In the genomic region with DNA sequence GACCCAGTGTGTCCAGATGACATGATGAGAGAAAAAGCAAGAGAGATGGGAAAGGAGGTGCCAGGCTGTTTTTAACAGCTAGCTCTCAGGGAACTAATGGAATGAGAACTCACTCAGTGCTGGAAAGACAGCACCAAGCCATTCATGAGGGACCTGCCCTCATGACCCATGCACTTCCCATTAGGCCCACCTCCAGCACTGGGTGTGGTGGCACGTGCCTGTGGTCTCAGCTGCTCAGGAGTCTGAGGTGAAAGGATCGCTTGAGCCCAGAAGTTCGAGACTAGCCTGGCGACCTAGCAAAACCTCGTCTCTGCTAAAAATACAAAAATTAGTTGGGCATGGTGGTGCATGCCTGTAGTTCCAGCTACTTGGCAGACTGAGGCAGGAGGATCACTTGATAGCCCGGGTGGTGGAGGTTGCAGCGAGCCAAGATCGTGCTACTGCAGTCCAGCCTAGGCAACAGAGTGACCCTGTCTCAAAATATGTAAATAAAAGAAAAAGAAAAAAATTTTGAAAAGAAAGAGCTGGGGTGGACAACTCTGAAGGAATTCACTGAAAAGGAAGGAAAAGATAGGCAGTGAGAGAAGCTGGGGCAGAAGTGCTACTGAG, we compare ENCODE assay signal across 19 cellular contexts. TPM values are rescaled to one million over a fixed set of nuclear protein-coding genes. Genes with fewer than 3 reads are reported as not detected.
DNase-seq lines count a peak whose midpoint lies in the region; ATAC-seq and TF ChIP-seq lines count a peak whose summit lies in the region.
"Had no signal": no experiment of that assay in that cellular context is flagged by ENCODE, and none has a peak within 500 bp of the region (broad histone marks: within the 10 kb centered on the region; RNA-seq: fewer than 3 reads in every experiment).

No MANE protein-coding gene starts in this region.

- in situ Hi-C loops in GM23248 (cut with MboI) (no loop called here), brain microvascular endothelial cell (cut with HindIII; ENCODE audit: low pct_ligation_motif_present, low sequenced_read_pairs) (no loop called here)

- TF ChIP-seq CTCF in fibroblast of the aortic adventitia (IDR thresholded peaks at IDR 0.05; ENCODE audit: insufficient read depth, low read length), result no peak
- no peak for TF ChIP-seq CTCF in osteoblast (IDR thresholded peaks at IDR 0.05; ENCODE audit: extremely low read depth, low read depth, low read length)
- no peak for TF ChIP-seq CTCF in brain microvascular endothelial cell (IDR thresholded peaks at IDR 0.05; ENCODE audit: low read depth, low read length, missing control alignments)

- H3K4me2 ChIP-seq in GM23248 (ENCODE audit: unreplicated experiment), result peak overlapping the region; percentile 36
- no peak overlapping the region for H3K4me2 ChIP-seq in osteoblast (ENCODE audit: insufficient read depth, low read length)

- H3K9me2 ChIP-seq in GM23248 (ENCODE audit: insufficient read depth), result no peaks in the 10 kb centered on the region

- H3K4me1 ChIP-seq in GM23248 (ENCODE audit: insufficient read depth), result peaks cover 21% of the 10 kb centered on the region
- H3K4me1 ChIP-seq in osteoblast (ENCODE audit: insufficient read depth, low read length), result peaks cover 8% of the 10 kb centered on the region
- H3K4me1 ChIP-seq: foreskin keratinocyte had no signal

- no peaks in the 10 kb centered on the region for H3K36me3 Mint-ChIP-seq in T-helper 17 cell (ENCODE audit: low read depth)
- H3K36me3 Mint-ChIP-seq in stimulated activated memory B cell treated with anti-CD40 and anti-IgM and Interleukin-4, amounts not matched to agents 10 μg/mL and 1 μg/mL and 100 μg/mL, for 72 hours, result peaks cover 4% of the 10 kb centered on the region

- no peaks in the 10 kb centered on the region for H3K36me3 ChIP-seq in GM23248 (ENCODE audit: low read depth)
- H3K36me3 ChIP-seq in osteoblast (ENCODE audit: insufficient read depth, low read length), result no peaks in the 10 kb centered on the region
- H3K36me3 ChIP-seq in brain microvascular endothelial cell (replicated peaks), result no peaks in the 10 kb centered on the region
- H3K36me3 ChIP-seq: adrenal gland had no signal

- no peak overlapping the region for H3K4me3 ChIP-seq in GM23248
- H3K4me3 ChIP-seq in fibroblast of the aortic adventitia (ENCODE audit: low read depth, low read length), result no peak overlapping the region
- H3K4me3 ChIP-seq in osteoblast (ENCODE audit: insufficient read depth, low read length), result no peak overlapping the region
- H3K4me3 ChIP-seq in brain microvascular endothelial cell (ENCODE audit: low read depth, low read length), result no peak overlapping the region
- H3K4me3 ChIP-seq: adrenal gland had no signal

- H2AFZ ChIP-seq in GM23248 (no peak overlapping the region), osteoblast (ENCODE audit: low read length) (no peak overlapping the region)

- H3K9me3 Mint-ChIP-seq in stimulated activated memory B cell treated with anti-CD40 and anti-IgM and Interleukin-4, amounts not matched to agents 10 μg/mL and 1 μg/mL and 100 μg/mL, for 72 hours, result no peaks in the 10 kb centered on the region
- H3K9me3 Mint-ChIP-seq: activated CD4-positive, alpha-beta T cell treated with anti-CD3 and anti-CD28 coated beads, Interleukin-2, amount 10 ng/mL, durations not matched to agents 7 days and 5 days; dendritic cell treated with granulocyte-macrophage colony-stimulating factor and Interleukin-4, amounts not matched to agents 40 ng/mL and 50 ng/mL, for 4 days had no signal

- 23 to 28% methylated on average over 8 of the region's 8 CpGs for WGBS in GM23248 (ENCODE audit: low coverage in 1 of 2, low lambda C conversion rate in 2 of 2, missing lambda C conversion rate in 2 of 2), 2 experiments

- peaks cover 18% of the 10 kb centered on the region for H3F3A ChIP-seq in GM23248 (ENCODE audit: insufficient read depth)

- no peaks in the 10 kb centered on the region for H3K27me3 Mint-ChIP-seq in T-helper 17 cell
- H3K27me3 Mint-ChIP-seq in stimulated activated memory B cell treated with anti-CD40 and anti-IgM and Interleukin-4, amounts not matched to agents 10 μg/mL and 1 μg/mL and 100 μg/mL, for 72 hours, result no peaks in the 10 kb centered on the region
- H3K27me3 Mint-ChIP-seq: activated CD4-positive, alpha-beta T cell treated with anti-CD3 and anti-CD28 coated beads, Interleukin-2, amount 10 ng/mL, durations not matched to agents 7 days and 5 days; dendritic cell treated with granulocyte-macrophage colony-stimulating factor and Interleukin-4, amounts not matched to agents 40 ng/mL and 50 ng/mL, for 4 days had no signal

- DNase-seq in GM23248 (peak; percentile 23), T-helper 17 cell (no peak), fibroblast of the aortic adventitia (ENCODE audit: low read depth) (peak; percentile 37), osteoblast (ENCODE audit: insufficient read length, low spot score, missing footprints) (peak; percentile 14), brain microvascular endothelial cell (no peak)
- no peak for DNase-seq in activated CD8-positive, alpha-beta memory T cell treated with anti-CD3 and anti-CD28 coated beads, Interleukin-2, amount 50 U/mL, for 48 hours
- DNase-seq: activated CD4-positive, alpha-beta T cell treated with anti-CD3 and anti-CD28 coated beads, Interleukin-2, amount 10 ng/mL, durations not matched to agents 7 days and 5 days; activated gamma-delta T cell; adrenal gland; foreskin keratinocyte; kidney glomerular epithelial cell; NCI-H1694 treated with DMSO at 0.1 percent for 48 hours; NCI-H748 treated with DMSO at 0.1 percent for 48 hours; stimulated activated CD4-positive, alpha-beta T cell treated with anti-CD3 and anti-CD28 coated beads, Interleukin-12 subunit alpha, Interleukin-12 subunit beta, amount 100 ng/mL, for 4 hours had no signal

- H3K27me3 ChIP-seq in GM23248 (replicated peaks; ENCODE audit: insufficient read depth), result no peaks in the 10 kb centered on the region
- no peaks in the 10 kb centered on the region for H3K27me3 ChIP-seq in osteoblast (ENCODE audit: insufficient read depth, low read length)
- H3K27me3 ChIP-seq in brain microvascular endothelial cell (replicated peaks), result no peaks in the 10 kb centered on the region
- H3K27me3 ChIP-seq: adrenal gland, foreskin keratinocyte had no signal

- peak overlapping the region; percentile 41 for H3K27ac Mint-ChIP-seq in T-helper 17 cell
- no peak overlapping the region for H3K27ac Mint-ChIP-seq in stimulated activated memory B cell treated with anti-CD40 and anti-IgM and Interleukin-4, amounts not matched to agents 10 μg/mL and 1 μg/mL and 100 μg/mL, for 72 hours
- H3K27ac Mint-ChIP-seq: activated CD4-positive, alpha-beta T cell treated with anti-CD3 and anti-CD28 coated beads, Interleukin-2, amount 10 ng/mL, durations not matched to agents 7 days and 5 days; dendritic cell treated with granulocyte-macrophage colony-stimulating factor and Interleukin-4, amounts not matched to agents 40 ng/mL and 50 ng/mL, for 4 days; nephron had no signal

- ATAC-seq in T-helper 17 cell, result no peak
- ATAC-seq in GM21786 (IDR thresholded peaks at IDR 0.05; ENCODE audit: unreplicated experiment), result no peak
- no peak for ATAC-seq in stimulated activated memory B cell treated with anti-CD40 and anti-IgM and Interleukin-4, amounts not matched to agents 10 μg/mL and 1 μg/mL and 100 μg/mL, for 72 hours
- ATAC-seq: foreskin keratinocyte had no signal

- H3K4me1 Mint-ChIP-seq in T-helper 17 cell, result peaks cover 54% of the 10 kb centered on the region
- peaks cover 56% of the 10 kb centered on the region for H3K4me1 Mint-ChIP-seq in stimulated activated memory B cell treated with anti-CD40 and anti-IgM and Interleukin-4, amounts not matched to agents 10 μg/mL and 1 μg/mL and 100 μg/mL, for 72 hours

- H3K79me2 ChIP-seq in GM23248 (ENCODE audit: insufficient read depth) (peaks cover 100% of the 10 kb centered on the region), osteoblast (ENCODE audit: insufficient read depth, low read length) (peaks cover 98% of the 10 kb centered on the region)

- no peak overlapping the region for H3K9ac ChIP-seq in GM23248

- H4K20me1 ChIP-seq in GM23248 (ENCODE audit: insufficient read depth) (peaks cover 39% of the 10 kb centered on the region), osteoblast (ENCODE audit: insufficient read depth, low read length) (peaks cover 80% of the 10 kb centered on the region)

- H3K27ac ChIP-seq in GM23248 (0 out of 2 replicates have a peak overlapping the region, but pooled peaks have one; percentile 1), osteoblast (ENCODE audit: low read depth, low read length) (no peak overlapping the region), brain microvascular endothelial cell (no peak overlapping the region)
- H3K27ac ChIP-seq: adrenal gland, foreskin keratinocyte, HL-60 had no signal

- H3K9me3 ChIP-seq in GM23248 (ENCODE audit: low read depth) (no peaks in the 10 kb centered on the region), T-helper 17 cell (ENCODE audit: control insufficient read depth, low read length, poor library complexity, severe bottlenecking) (no peaks in the 10 kb centered on the region), osteoblast (ENCODE audit: low read depth, low read length) (no peaks in the 10 kb centered on the region)
- H3K9me3 ChIP-seq: adrenal gland had no signal

- no peak overlapping the region for H3K4me3 Mint-ChIP-seq in T-helper 17 cell
- no peak overlapping the region for H3K4me3 Mint-ChIP-seq in stimulated activated memory B cell treated with anti-CD40 and anti-IgM and Interleukin-4, amounts not matched to agents 10 μg/mL and 1 μg/mL and 100 μg/mL, for 72 hours
- H3K4me3 Mint-ChIP-seq: activated CD4-positive, alpha-beta T cell treated with anti-CD3 and anti-CD28 coated beads, Interleukin-2, amount 10 ng/mL, durations not matched to agents 7 days and 5 days; dendritic cell treated with granulocyte-macrophage colony-stimulating factor and Interleukin-4, amounts not matched to agents 40 ng/mL and 50 ng/mL, for 4 days; nephron had no signal

RNA-seq across cellular contexts. Expression of a gene that starts 50.9 kb away (rescaled TPM):
- 19.0 TPM in 2 replicates for total RNA-seq in GM23248 (2014; rRNA removed; shearing (Covaris generic))
- 3.8 and 5.0 TPM in 2 replicates for polyA plus RNA-seq in GM23248 (2016; fragmentation: Nextera tagmentation; extraction: Ambion mirVana)
- 10 to 100 TPM; 34.8 to 39.8 TPM for total RNA-seq in T-helper 17 cell
- 17.4 and 38.7 TPM in 2 replicates for total RNA-seq in fibroblast of the aortic adventitia (ENCODE audit: low replicate concordance)
- total RNA-seq in osteoblast, result 22.4 and 23.2 TPM in 2 replicates

Comparison
In these comparisons a context has a peak if more than half of its experiments do, and no peak if none do; other contexts are left out.
1. DNase-seq: peak in GM23248 (single experiment), fibroblast of the aortic adventitia (single experiment) and osteoblast (single experiment); none in T-helper 17 cell (0 of 3), activated CD8-positive, alpha-beta memory T cell treated with anti-CD3 and anti-CD28 coated beads, Interleukin-2, amount 50 U/mL, for 48 hours (single experiment) and brain microvascular endothelial cell (single experiment).